ENCODE assay signal across 1 cellular context in genomic region chr12:12445165-12445881, GRCh38.
TF ChIP-seq lines count a peak whose summit lies in the region.

No MANE protein-coding gene starts in this region.

TF ChIP-seq in IMR-90, 13 proteins besides CTCF, POLR2A, EP300 and RAD21:
- TF ChIP-seq MAFK (IDR thresholded peaks at IDR 0.05; ENCODE audit: low read depth, low read length) (no peak), FOS (IDR thresholded peaks at IDR 0.05; ENCODE audit: low read depth, low read length) (no peak), CHD1 (IDR thresholded peaks at IDR 0.05; ENCODE audit: low read depth, low read length) (no peak), CEBPB (IDR thresholded peaks at IDR 0.05; ENCODE audit: low read depth, low read length) (no peak), MAZ (IDR thresholded peaks at IDR 0.05; ENCODE audit: borderline replicate concordance, low read depth, low read length) (no peak), NFE2L2 (IDR thresholded peaks at IDR 0.05; ENCODE audit: low read depth, low read length) (no peak)
